In the genomic region with DNA sequence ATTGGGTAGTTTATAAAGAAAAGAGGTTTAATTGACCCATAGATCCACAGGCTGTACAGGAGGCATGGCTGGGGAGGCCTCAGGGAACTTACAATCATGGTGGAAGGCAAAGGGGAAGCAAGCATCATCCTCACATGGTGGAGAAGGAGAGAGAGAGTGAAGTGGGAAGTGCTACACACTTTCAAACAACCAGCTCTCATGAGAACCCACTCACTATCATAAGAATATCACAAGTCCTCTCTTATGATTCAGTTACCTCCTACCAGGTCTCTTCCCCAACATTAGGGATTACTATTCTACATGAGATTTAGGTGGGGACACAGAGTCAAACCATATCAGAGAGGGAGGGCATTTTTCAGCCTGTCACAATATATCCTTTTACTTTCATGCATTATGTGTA, we compare ENCODE assay signal across 19 cellular contexts. TPM values are rescaled to one million over a fixed set of nuclear protein-coding genes. Genes with fewer than 3 reads are reported as not detected.
DNase-seq lines count a peak whose midpoint lies in the region; ATAC-seq and TF ChIP-seq lines count a peak whose summit lies in the region.
"Had no signal": no experiment of that assay in that cellular context is flagged by ENCODE, and none has a peak within 500 bp of the region (broad histone marks: within the 10 kb centered on the region; RNA-seq: fewer than 3 reads in every experiment).

No MANE protein-coding gene starts in this region.

- H3K4me3 Mint-ChIP-seq in activated CD8-positive, alpha-beta memory T cell treated with anti-CD3 and anti-CD28 coated beads, Interleukin-2, amount 10 ng/mL, durations not matched to agents 7 days and 5 days: no peak overlapping the region
- peak overlapping the region in 4 of 7 donors; percentile 19 to 73 (median 41) for H3K4me3 Mint-ChIP-seq in CD8-positive, alpha-beta memory T cell
- no peak overlapping the region for H3K4me3 Mint-ChIP-seq in activated T-helper 2 cell treated with anti-CD3 and anti-CD28 coated beads, Interferon-gamma antibody, Interleukin-2, Interleukin-4, amounts not matched to agents 10 μg/mL and 5 μg/mL and 100 μg/mL, durations not matched to agents 14 hours and 24 hours and 36 hours (ENCODE audit: low read depth)
- peak overlapping the region; percentile 34 for H3K4me3 Mint-ChIP-seq in natural killer cell treated with Interleukin-12 subunit alpha and Interleukin-12 subunit beta and Interleukin-15 and Interleukin-18, amount 100 ng/mL, for 72 hours
- H3K4me3 Mint-ChIP-seq in nephron progenitor cell (no peak overlapping the region), WTC11 (no peak overlapping the region)
- H3K4me3 Mint-ChIP-seq: HFFc6 had no signal

- peaks cover 23% of the 10 kb centered on the region for H3K36me3 Mint-ChIP-seq in activated CD8-positive, alpha-beta memory T cell treated with anti-CD3 and anti-CD28 coated beads, Interleukin-2, amount 10 ng/mL, durations not matched to agents 7 days and 5 days
- peaks cover 0 to 29% (median 7%) of the 10 kb centered on the region in 3 donors for H3K36me3 Mint-ChIP-seq in CD8-positive, alpha-beta memory T cell
- H3K36me3 Mint-ChIP-seq in activated T-helper 2 cell treated with anti-CD3 and anti-CD28 coated beads, Interferon-gamma antibody, Interleukin-2, Interleukin-4, amounts not matched to agents 10 μg/mL and 5 μg/mL and 100 μg/mL, durations not matched to agents 14 hours and 24 hours and 36 hours (ENCODE audit: low read depth): peaks cover 22% of the 10 kb centered on the region
- peaks cover 16% of the 10 kb centered on the region for H3K36me3 Mint-ChIP-seq in natural killer cell treated with Interleukin-12 subunit alpha and Interleukin-12 subunit beta and Interleukin-15 and Interleukin-18, amount 100 ng/mL, for 72 hours
- H3K36me3 Mint-ChIP-seq in nephron progenitor cell (ENCODE audit: low read depth) (no peaks in the 10 kb centered on the region), WTC11 (peaks cover 29% of the 10 kb centered on the region)

- peaks cover 24% of the 10 kb centered on the region for H3K4me1 Mint-ChIP-seq in activated CD8-positive, alpha-beta memory T cell treated with anti-CD3 and anti-CD28 coated beads, Interleukin-2, amount 10 ng/mL, durations not matched to agents 7 days and 5 days
- H3K4me1 Mint-ChIP-seq in CD8-positive, alpha-beta memory T cell: peaks cover 24 to 41% (median 37%) of the 10 kb centered on the region in 3 donors
- H3K4me1 Mint-ChIP-seq in activated T-helper 2 cell treated with anti-CD3 and anti-CD28 coated beads, Interferon-gamma antibody, Interleukin-2, Interleukin-4, amounts not matched to agents 10 μg/mL and 5 μg/mL and 100 μg/mL, durations not matched to agents 14 hours and 24 hours and 36 hours (ENCODE audit: low read depth): peaks cover 43% of the 10 kb centered on the region
- peaks cover 25 to 33% of the 10 kb centered on the region in 2 donors for H3K4me1 Mint-ChIP-seq in natural killer cell treated with Interleukin-12 subunit alpha and Interleukin-12 subunit beta and Interleukin-15 and Interleukin-18, amount 100 ng/mL, for 72 hours (ENCODE audit: low read depth in 2 of 2)
- no peaks in the 10 kb centered on the region for H3K4me1 Mint-ChIP-seq in nephron progenitor cell
- H3K4me1 Mint-ChIP-seq in WTC11: no peaks in the 10 kb centered on the region

- H3K27me3 Mint-ChIP-seq in activated CD8-positive, alpha-beta memory T cell treated with anti-CD3 and anti-CD28 coated beads, Interleukin-2, amount 10 ng/mL, durations not matched to agents 7 days and 5 days: no peaks in the 10 kb centered on the region
- H3K27me3 Mint-ChIP-seq in CD8-positive, alpha-beta memory T cell: peaks cover 2 to 3% of the 10 kb centered on the region in 2 donors
- no peaks in the 10 kb centered on the region for H3K27me3 Mint-ChIP-seq in activated T-helper 2 cell treated with anti-CD3 and anti-CD28 coated beads, Interferon-gamma antibody, Interleukin-2, Interleukin-4, amounts not matched to agents 10 μg/mL and 5 μg/mL and 100 μg/mL, durations not matched to agents 14 hours and 24 hours and 36 hours (ENCODE audit: low read depth)
- no peaks in the 10 kb centered on the region for H3K27me3 Mint-ChIP-seq in natural killer cell treated with Interleukin-12 subunit alpha and Interleukin-12 subunit beta and Interleukin-15 and Interleukin-18, amount 100 ng/mL, for 72 hours
- peaks cover 13% of the 10 kb centered on the region for H3K27me3 Mint-ChIP-seq in nephron progenitor cell (ENCODE audit: low read depth, poor library complexity)
- H3K27me3 Mint-ChIP-seq in WTC11 (ENCODE audit: low read depth): no peaks in the 10 kb centered on the region; the same call in 1 of the 2 replicates

- no peak for DNase-seq in activated CD8-positive, alpha-beta memory T cell treated with anti-CD3 and anti-CD28 coated beads, Interleukin-2, amount 10 ng/mL, durations not matched to agents 7 days and 5 days
- DNase-seq in activated CD8-positive, alpha-beta memory T cell treated with anti-CD3 and anti-CD28 coated beads, Interleukin-2, amount 50 U/mL, for 4 hours: no peak
- no peak for DNase-seq in CD8-positive, alpha-beta memory T cell
- DNase-seq in activated T-helper 2 cell treated with anti-CD3 and anti-CD28 coated beads, Interferon-gamma antibody, Interleukin-2, Interleukin-4, amounts not matched to agents 10 μg/mL and 5 μg/mL and 100 μg/mL, durations not matched to agents 14 hours and 24 hours and 36 hours (ENCODE audit: low spot score): no peak
- no peak for DNase-seq in natural killer cell treated with Interleukin-12 subunit alpha and Interleukin-12 subunit beta and Interleukin-15 and Interleukin-18, amount 100 ng/mL, for 72 hours (ENCODE audit: low spot score)
- DNase-seq in nephron progenitor cell: no peak
- DNase-seq in WTC11 (ENCODE audit: low spot score): no peak
- DNase-seq: DND-41; GDM1; HFFc6; NCI-H1092; NCI-H2107; NCI-H69; NK-92 treated with Interleukin-12 subunit alpha and Interleukin-12 subunit beta, amount 100 ng/mL, for 24 hours; OCI-M1; RPMI8226 had no signal

- POLR2A ChIA-PET in CD8-positive, alpha-beta memory T cell (lab: Charles Lee): no interaction called here
- POLR2A ChIA-PET in WTC11 (lab: Charles Lee): no interaction called here

- peaks cover 5% of the 10 kb centered on the region for H3K9me3 ChIP-seq in CD8-positive, alpha-beta memory T cell (ENCODE audit: low read length)

- no peaks in the 10 kb centered on the region for H3K36me3 ChIP-seq in CD8-positive, alpha-beta memory T cell (ENCODE audit: insufficient read depth, low read length)

- H3K4me3 ChIP-seq in CD8-positive, alpha-beta memory T cell (ENCODE audit: low read length): no peak overlapping the region
- H3K4me3 ChIP-seq: K562 had no signal

- peaks cover 6% of the 10 kb centered on the region for H3K9me3 Mint-ChIP-seq in activated CD8-positive, alpha-beta memory T cell treated with anti-CD3 and anti-CD28 coated beads, Interleukin-2, amount 10 ng/mL, durations not matched to agents 7 days and 5 days (ENCODE audit: low read depth)
- peaks cover 7 to 15% (median 8%) of the 10 kb centered on the region in 5 donors for H3K9me3 Mint-ChIP-seq in CD8-positive, alpha-beta memory T cell
- peaks cover 32% of the 10 kb centered on the region for H3K9me3 Mint-ChIP-seq in activated T-helper 2 cell treated with anti-CD3 and anti-CD28 coated beads, Interferon-gamma antibody, Interleukin-2, Interleukin-4, amounts not matched to agents 10 μg/mL and 5 μg/mL and 100 μg/mL, durations not matched to agents 14 hours and 24 hours and 36 hours
- peaks cover 18% of the 10 kb centered on the region for H3K9me3 Mint-ChIP-seq in natural killer cell treated with Interleukin-12 subunit alpha and Interleukin-12 subunit beta and Interleukin-15 and Interleukin-18, amount 100 ng/mL, for 72 hours
- peaks cover 25% of the 10 kb centered on the region for H3K9me3 Mint-ChIP-seq in nephron progenitor cell
- H3K9me3 Mint-ChIP-seq in WTC11: peaks cover 31% of the 10 kb centered on the region

- CTCF ChIA-PET in activated CD8-positive, alpha-beta memory T cell treated with anti-CD3 and anti-CD28 coated beads, Interleukin-2, amount 10 ng/mL, durations not matched to agents 7 days and 5 days (lab: Charles Lee): no interaction called here
- CTCF ChIA-PET in CD8-positive, alpha-beta memory T cell (lab: Charles Lee): interaction anchor here (1.5 kb wide), 1 partner anchor 10 kb away, joined by 3 read pairs; no protein-coding TSS in a partner anchor
- CTCF ChIA-PET in WTC11 (lab: Charles Lee): no interaction called here

- H3K27ac Mint-ChIP-seq in activated CD8-positive, alpha-beta memory T cell treated with anti-CD3 and anti-CD28 coated beads, Interleukin-2, amount 10 ng/mL, durations not matched to agents 7 days and 5 days: peak overlapping the region; percentile 39
- H3K27ac Mint-ChIP-seq in CD8-positive, alpha-beta memory T cell: peak overlapping the region in 5 of 8 donors; percentile 18 to 84 (median 62)
- peak overlapping the region; percentile 69 for H3K27ac Mint-ChIP-seq in activated T-helper 2 cell treated with anti-CD3 and anti-CD28 coated beads, Interferon-gamma antibody, Interleukin-2, Interleukin-4, amounts not matched to agents 10 μg/mL and 5 μg/mL and 100 μg/mL, durations not matched to agents 14 hours and 24 hours and 36 hours
- H3K27ac Mint-ChIP-seq in natural killer cell treated with Interleukin-12 subunit alpha and Interleukin-12 subunit beta and Interleukin-15 and Interleukin-18, amount 100 ng/mL, for 72 hours: peak overlapping the region; percentile 20 to 82
- H3K27ac Mint-ChIP-seq in nephron progenitor cell (no peak overlapping the region), WTC11 (no peak overlapping the region)
- H3K27ac Mint-ChIP-seq: HFFc6 had no signal

- intact Hi-C loops in activated T-helper 2 cell treated with anti-CD3 and anti-CD28 coated beads, Interferon-gamma antibody, Interleukin-2, Interleukin-4, amounts not matched to agents 10 μg/mL and 5 μg/mL and 100 μg/mL, durations not matched to agents 14 hours and 24 hours and 36 hours (cut with micrococcal nuclease): loop anchor here (1.0 kb wide), 3 partner anchors 13 to 55 kb away; no protein-coding TSS in a partner anchor

- peaks cover 17% of the 10 kb centered on the region for H3K4me1 ChIP-seq in CD8-positive, alpha-beta memory T cell (ENCODE audit: insufficient read depth, low read length)

- H3K27me3 ChIP-seq in CD8-positive, alpha-beta memory T cell (ENCODE audit: insufficient read depth, low read length, poor library complexity, severe bottlenecking): no peaks in the 10 kb centered on the region

- H3K27ac ChIP-seq in CD8-positive, alpha-beta memory T cell (ENCODE audit: low read depth, low read length): no peak overlapping the region
- H3K27ac ChIP-seq: C4-2B had no signal

- no peak for ATAC-seq in activated CD8-positive, alpha-beta memory T cell treated with anti-CD3 and anti-CD28 coated beads, Interleukin-2, amount 10 ng/mL, durations not matched to agents 7 days and 5 days
- ATAC-seq in natural killer cell treated with Interleukin-12 subunit alpha and Interleukin-12 subunit beta and Interleukin-15 and Interleukin-18, amount 100 ng/mL, for 72 hours: no peak
- ATAC-seq in WTC11 (no peak), GM19035 (IDR thresholded peaks at IDR 0.05; ENCODE audit: unreplicated experiment) (no peak)
- ATAC-seq: K562 had no signal

- no peak for TF ChIP-seq CTCF in nephron progenitor cell (IDR thresholded peaks at IDR 0.05)
- no peak for TF ChIP-seq CTCF in WTC11 (IDR thresholded peaks at IDR 0.05)

RNA-seq across cellular contexts. Expression of gene DOCK10, which starts 22.7 kb away (rescaled TPM):
- total RNA-seq in activated CD8-positive, alpha-beta memory T cell treated with anti-CD3 and anti-CD28 coated beads, Interleukin-2, amount 10 ng/mL, durations not matched to agents 7 days and 5 days: 100 to 1,000 TPM; 251 to 271 TPM
- 100 to 1,000 TPM; 135 to 138 TPM for total RNA-seq in CD8-positive, alpha-beta memory T cell
- 52.4 TPM for polyA plus RNA-seq in CD8-positive, alpha-beta memory T cell
- 100 and 107 TPM in 2 replicates for total RNA-seq in activated T-helper 2 cell treated with anti-CD3 and anti-CD28 coated beads, Interferon-gamma antibody, Interleukin-2, Interleukin-4, amounts not matched to agents 10 μg/mL and 5 μg/mL and 100 μg/mL, durations not matched to agents 14 hours and 24 hours and 36 hours
- total RNA-seq in natural killer cell treated with Interleukin-12 subunit alpha and Interleukin-12 subunit beta and Interleukin-15 and Interleukin-18, amount 100 ng/mL, for 72 hours: 100 to 1,000 TPM; 334 to 378 TPM
- 0.76 to 2.9 TPM (median 1.6 TPM) in 3 replicates for total RNA-seq in WTC11 (2021)

Comparison
In these comparisons a context has a peak if more than half of its experiments do, and no peak if none do; other contexts are left out.
1. H3K27ac Mint-ChIP-seq: peak in activated CD8-positive, alpha-beta memory T cell treated with anti-CD3 and anti-CD28 coated beads, Interleukin-2, amount 10 ng/mL, durations not matched to agents 7 days and 5 days (single experiment), CD8-positive, alpha-beta memory T cell (5 of 8), activated T-helper 2 cell treated with anti-CD3 and anti-CD28 coated beads, Interferon-gamma antibody, Interleukin-2, Interleukin-4, amounts not matched to agents 10 μg/mL and 5 μg/mL and 100 μg/mL, durations not matched to agents 14 hours and 24 hours and 36 hours (single experiment) and natural killer cell treated with Interleukin-12 subunit alpha and Interleukin-12 subunit beta and Interleukin-15 and Interleukin-18, amount 100 ng/mL, for 72 hours (2 of 2); none in nephron progenitor cell (single experiment) and WTC11 (single experiment).
2. H3K4me3 Mint-ChIP-seq: peak in CD8-positive, alpha-beta memory T cell (4 of 7) and natural killer cell treated with Interleukin-12 subunit alpha and Interleukin-12 subunit beta and Interleukin-15 and Interleukin-18, amount 100 ng/mL, for 72 hours (single experiment); none in activated CD8-positive, alpha-beta memory T cell treated with anti-CD3 and anti-CD28 coated beads, Interleukin-2, amount 10 ng/mL, durations not matched to agents 7 days and 5 days (single experiment), activated T-helper 2 cell treated with anti-CD3 and anti-CD28 coated beads, Interferon-gamma antibody, Interleukin-2, Interleukin-4, amounts not matched to agents 10 μg/mL and 5 μg/mL and 100 μg/mL, durations not matched to agents 14 hours and 24 hours and 36 hours (single experiment), nephron progenitor cell (single experiment) and WTC11 (single experiment).
3. RNA of gene DOCK10, which starts 22.7 kb away (total RNA-seq): 334 to 378 TPM in natural killer cell treated with Interleukin-12 subunit alpha and Interleukin-12 subunit beta and Interleukin-15 and Interleukin-18, amount 100 ng/mL, for 72 hours, 251 to 271 TPM in activated CD8-positive, alpha-beta memory T cell treated with anti-CD3 and anti-CD28 coated beads, Interleukin-2, amount 10 ng/mL, durations not matched to agents 7 days and 5 days, 135 to 138 TPM in CD8-positive, alpha-beta memory T cell and 100 to 107 TPM in activated T-helper 2 cell treated with anti-CD3 and anti-CD28 coated beads, Interferon-gamma antibody, Interleukin-2, Interleukin-4, amounts not matched to agents 10 μg/mL and 5 μg/mL and 100 μg/mL, durations not matched to agents 14 hours and 24 hours and 36 hours; 0.76 to 2.9 TPM in WTC11; every median in the first group is over 10 times any median in the second.